In genomic region chr15:100627789-100628395, GRCh38 we compare ENCODE assay signal across 8 cellular contexts. TPM values are rescaled to one million over a fixed set of nuclear protein-coding genes. Genes with fewer than 3 reads are reported as not detected.
A peak's percentile ranks its signal among the peaks of the same experiment; 100 is the strongest.
DNase-seq lines count a peak whose midpoint lies in the region; ATAC-seq and TF ChIP-seq lines count a peak whose summit lies in the region.

No MANE protein-coding gene starts in this region.

- POLR2A ChIA-PET in BJ (lab: Charles Lee): no interaction called here
- POLR2A ChIA-PET in activated CD4-positive, alpha-beta memory T cell treated with anti-CD3 and anti-CD28 coated beads, Interleukin-2, amount 10 ng/mL, durations not matched to agents 7 days and 5 days (lab: Charles Lee): no interaction called here

- no peak overlapping the region for H3K4me3 Mint-ChIP-seq in activated CD4-positive, alpha-beta memory T cell treated with anti-CD3 and anti-CD28 coated beads, Interleukin-2, amount 10 ng/mL, durations not matched to agents 7 days and 5 days

- H3K18ac ChIP-seq in mesendoderm (ENCODE audit: low read length): no peak overlapping the region

- H3K79me2 ChIP-seq in mesendoderm (ENCODE audit: control insufficient read depth, insufficient read depth, low read length): no peaks in the 10 kb centered on the region

- H2BK120ac ChIP-seq in mesendoderm (ENCODE audit: low read depth, low read length): no peak overlapping the region

- no peak overlapping the region for H4K5ac ChIP-seq in mesendoderm (ENCODE audit: low read length)

- H3K79me1 ChIP-seq in mesendoderm (ENCODE audit: low read length): peaks cover 3% of the 10 kb centered on the region

- no peaks in the 10 kb centered on the region for H3K27me3 ChIP-seq in BJ (ENCODE audit: control insufficient read depth, insufficient read depth, low read length)
- H3K27me3 ChIP-seq in mesendoderm (ENCODE audit: insufficient read depth, low read length, poor library complexity): no peaks in the 10 kb centered on the region

- CTCF ChIA-PET in BJ (lab: Yijun Ruan, JAX): interaction anchor here (0.7 to 1.1 kb wide), 11 partner anchors 9 to 384 kb away, joined by 3 to 7 read pairs (median 3); no protein-coding TSS in a partner anchor
- CTCF ChIA-PET in activated CD4-positive, alpha-beta memory T cell treated with anti-CD3 and anti-CD28 coated beads, Interleukin-2, amount 10 ng/mL, durations not matched to agents 7 days and 5 days (lab: Charles Lee): interaction anchor here (0.8 to 1.5 kb wide), 6 partner anchors 53 to 381 kb away, joined by 3 to 11 read pairs (median 5); no protein-coding TSS in a partner anchor

- H3K27ac Mint-ChIP-seq in activated CD4-positive, alpha-beta memory T cell treated with anti-CD3 and anti-CD28 coated beads, Interleukin-2, amount 10 ng/mL, durations not matched to agents 7 days and 5 days: no peak overlapping the region

- H3K36me3 ChIP-seq in BJ (ENCODE audit: control insufficient read depth, insufficient read depth, low read length) (peaks cover 4% of the 10 kb centered on the region; the same call in 1 of the 2 replicates), mesendoderm (ENCODE audit: control insufficient read depth, insufficient read depth, low read length) (no peaks in the 10 kb centered on the region)

- H3K4me3 ChIP-seq in BJ (ENCODE audit: low read depth, low read length) (no peak overlapping the region), mesendoderm (ENCODE audit: low read length) (no peak overlapping the region)

- H3K4me2 ChIP-seq in mesendoderm (ENCODE audit: low read length): no peak overlapping the region

- H2AK5ac ChIP-seq in mesendoderm (ENCODE audit: low read length): no peak overlapping the region

- H3K4ac ChIP-seq in mesendoderm (ENCODE audit: low read depth, low read length): no peak overlapping the region

- WGBS in mesendoderm (ENCODE audit: extremely low coverage, insufficient coverage, low lambda C conversion rate): no CpG with 5 or more reads among the region's 6 CpGs

- H4K8ac ChIP-seq in mesendoderm (ENCODE audit: low read depth, low read length): no peak overlapping the region

- H3K9me3 Mint-ChIP-seq in activated CD4-positive, alpha-beta memory T cell treated with anti-CD3 and anti-CD28 coated beads, Interleukin-2, amount 10 ng/mL, durations not matched to agents 7 days and 5 days: no peaks in the 10 kb centered on the region

- no peaks in the 10 kb centered on the region for H3K27me3 Mint-ChIP-seq in activated CD4-positive, alpha-beta memory T cell treated with anti-CD3 and anti-CD28 coated beads, Interleukin-2, amount 10 ng/mL, durations not matched to agents 7 days and 5 days

- no peak overlapping the region for H2BK15ac ChIP-seq in mesendoderm (replicated peaks; ENCODE audit: low read depth)

- H2BK5ac ChIP-seq in mesendoderm (ENCODE audit: low read length): no peak overlapping the region

- no peak overlapping the region for H3K9ac ChIP-seq in mesendoderm (ENCODE audit: low read length)

- peak; percentile 55 for ATAC-seq in GM19025 (IDR thresholded peaks at IDR 0.05; ENCODE audit: low read depth, unreplicated experiment)
- peak; percentile 73 for ATAC-seq in HG03378 (IDR thresholded peaks at IDR 0.05; ENCODE audit: unreplicated experiment)

- no peaks in the 10 kb centered on the region for H3K4me1 ChIP-seq in mesendoderm (ENCODE audit: control insufficient read depth, low read depth, low read length)

- no peak overlapping the region for H3K56ac ChIP-seq in mesendoderm (ENCODE audit: low read length)

- no peak overlapping the region for H3K27ac ChIP-seq in mesendoderm (ENCODE audit: low read depth, low read length)

- peak; percentile 57 for DNase-seq in BJ (ENCODE audit: low read depth)
- peak; percentile 47 for DNase-seq in NCI-H774 (lab: John Stamatoyannopoulos, UW)
- DNase-seq in activated CD4-positive, alpha-beta memory T cell treated with anti-CD3 and anti-CD28 coated beads, Interleukin-2, amount 10 ng/mL, durations not matched to agents 7 days and 5 days: peak; percentile 67
- DNase-seq in effector CD8-positive, alpha-beta T cell (lab: John Stamatoyannopoulos, UW): peak; percentile 32
- DNase-seq in mesendoderm: peak; percentile 78
- peak; percentile 6 to 16 for DNase-seq in stimulated activated CD8-positive, alpha-beta memory T cell treated with anti-CD3 and anti-CD28 coated beads, Interleukin-2, amount 100 ng/mL, for 48 hours (ENCODE audit: low read depth in 2 of 2)

- no peak overlapping the region for H3K23ac ChIP-seq in mesendoderm (ENCODE audit: low read length)

- peaks cover 4% of the 10 kb centered on the region for H3K4me1 Mint-ChIP-seq in activated CD4-positive, alpha-beta memory T cell treated with anti-CD3 and anti-CD28 coated beads, Interleukin-2, amount 10 ng/mL, durations not matched to agents 7 days and 5 days

- peaks cover 33% of the 10 kb centered on the region for H3K36me3 Mint-ChIP-seq in activated CD4-positive, alpha-beta memory T cell treated with anti-CD3 and anti-CD28 coated beads, Interleukin-2, amount 10 ng/mL, durations not matched to agents 7 days and 5 days (ENCODE audit: low read depth)

- TF ChIP-seq CTCF in BJ (IDR thresholded peaks at IDR 0.05; ENCODE audit: insufficient read depth, low read depth, low read length): peak; percentile 70

RNA-seq across cellular contexts. Expression of gene ASB7, which starts 25.5 kb away (rescaled TPM):
- polyA plus RNA-seq in BJ (2011; rRNA removed): 11.2 and 12.2 TPM in 2 replicates
- 13.7 and 13.8 TPM in 2 replicates for polyA minus RNA-seq in BJ (2011; rRNA and poly(A)+ RNA removed)
- 10 to 100 TPM; 23.1 to 23.3 TPM for total RNA-seq in activated CD4-positive, alpha-beta memory T cell treated with anti-CD3 and anti-CD28 coated beads, Interleukin-2, amount 10 ng/mL, durations not matched to agents 7 days and 5 days
- polyA plus RNA-seq in mesendoderm (2013, experiment 1 of 2): 4.5 TPM
- 4.8 TPM for polyA plus RNA-seq in mesendoderm (2013, experiment 2 of 2)

RNA-seq across cellular contexts. Expression of gene LINS1, which starts 25.9 kb away (rescaled TPM):
- 5.9 and 7.6 TPM in 2 replicates for polyA plus RNA-seq in BJ (2011; rRNA removed)
- 6.9 and 9.3 TPM in 2 replicates for polyA minus RNA-seq in BJ (2011; rRNA and poly(A)+ RNA removed)
- 10 to 100 TPM; 46.1 to 49.6 TPM for total RNA-seq in activated CD4-positive, alpha-beta memory T cell treated with anti-CD3 and anti-CD28 coated beads, Interleukin-2, amount 10 ng/mL, durations not matched to agents 7 days and 5 days
- polyA plus RNA-seq in mesendoderm (2013, experiment 1 of 2): 4.5 TPM
- polyA plus RNA-seq in mesendoderm (2013, experiment 2 of 2): 4.4 TPM

Comparison
In these comparisons a context has a peak if more than half of its experiments do, and no peak if none do; other contexts are left out.
1. DNase-seq: peak in every context shown above with its lines; median percentile 78 in mesendoderm; 67 in activated CD4-positive, alpha-beta memory T cell treated with anti-CD3 and anti-CD28 coated beads, Interleukin-2, amount 10 ng/mL, durations not matched to agents 7 days and 5 days; 57 in BJ; 47 in NCI-H774; 32 in effector CD8-positive, alpha-beta T cell; 11 in stimulated activated CD8-positive, alpha-beta memory T cell treated with anti-CD3 and anti-CD28 coated beads, Interleukin-2, amount 100 ng/mL, for 48 hours.